20 cellular contexts compared by ENCODE assay signal in the genomic region with DNA sequence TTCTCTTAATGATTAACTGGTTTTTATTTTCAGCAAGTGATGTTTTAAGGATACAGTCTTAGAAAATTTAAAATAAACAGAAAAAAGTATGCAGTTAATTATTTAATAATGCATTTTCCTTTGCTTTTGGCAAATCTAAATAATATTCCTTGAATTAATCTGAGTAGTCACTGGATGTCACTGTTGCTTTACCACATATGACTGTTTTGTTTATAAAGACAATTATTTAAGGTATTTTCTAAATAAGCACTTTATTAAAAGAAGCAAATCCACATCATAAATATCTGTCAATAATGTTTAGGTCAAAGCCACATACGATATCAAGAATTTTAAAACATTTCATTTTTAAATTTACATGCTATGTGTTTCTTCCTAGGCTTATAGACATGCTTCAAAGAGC. TPM values are rescaled to one million over a fixed set of nuclear protein-coding genes. Genes with fewer than 3 reads are reported as not detected.
DNase-seq lines count a peak whose midpoint lies in the region; ATAC-seq, FAIRE-seq and TF ChIP-seq lines count a peak whose summit lies in the region.
"Had no signal": no experiment of that assay in that cellular context is flagged by ENCODE, and none has a peak within 500 bp of the region (broad histone marks: within the 10 kb centered on the region; RNA-seq: fewer than 3 reads in every experiment).

No MANE protein-coding gene starts in this region.

- TF ChIP-seq CTCF in H9 (conservative IDR thresholded peaks at IDR 0.05), result peak; percentile 31; the same call in 2 of the 3 replicates
- peak; percentile 44 for TF ChIP-seq CTCF in OCI-LY3 (IDR thresholded peaks at IDR 0.05; ENCODE audit: low read depth, low read length)
- TF ChIP-seq CTCF in endothelial cell of umbilical vein (IDR thresholded peaks at IDR 0.05; ENCODE audit: extremely low read depth in 1 of 2, insufficient read depth in 1 of 2, low read depth in 1 of 2, low read length in 2 of 2), result no peak

- H3K4ac ChIP-seq in H9 (ENCODE audit: low read depth, low read length), result no peak overlapping the region

- no peak overlapping the region for H2BK15ac ChIP-seq in H9 (ENCODE audit: low read depth, low read length)

- POLR2A ChIA-PET in endothelial cell of umbilical vein (lab: Charles Lee), result interaction anchor here (0.7 kb wide), 1 partner anchor 239 kb away, joined by 3 read pairs; no protein-coding TSS in a partner anchor

- H3K9me3 ChIP-seq in H9 (ENCODE audit: control insufficient read depth, low read depth, low read length), result no peaks in the 10 kb centered on the region
- H3K9me3 ChIP-seq in OCI-LY3 (ENCODE audit: insufficient read depth, low read length), result no peaks in the 10 kb centered on the region
- H3K9me3 ChIP-seq in endothelial cell of umbilical vein (replicated peaks; ENCODE audit: control insufficient read depth, insufficient read depth, low read length), result no peaks in the 10 kb centered on the region
- H3K9me3 ChIP-seq: lower lobe of right lung, SJCRH30 had no signal

- H3K4me2 ChIP-seq in H9 (ENCODE audit: insufficient read depth, insufficient read length, low read length) (no peak overlapping the region), OCI-LY3 (ENCODE audit: low read length) (no peak overlapping the region), endothelial cell of umbilical vein (ENCODE audit: insufficient read depth, low read length) (no peak overlapping the region)

- H3K27ac Mint-ChIP-seq in H9, result no peak overlapping the region
- H3K27ac Mint-ChIP-seq: activated CD4-positive, alpha-beta T cell treated with anti-CD3 and anti-CD28 coated beads, Interleukin-2, amount 10 ng/mL, durations not matched to agents 7 days and 5 days; activated naive CD4-positive, alpha-beta T cell treated with anti-CD3 and anti-CD28 coated beads for 36 hours; naive thymus-derived CD8-positive, alpha-beta T cell had no signal

- H3K9ac ChIP-seq in H9 (ENCODE audit: extremely low read depth, insufficient read length, low read length), result no peak overlapping the region
- no peak overlapping the region for H3K9ac ChIP-seq in OCI-LY3 (ENCODE audit: low read length)
- H3K9ac ChIP-seq in endothelial cell of umbilical vein (replicated peaks; ENCODE audit: extremely low read depth, insufficient read depth, low read length), result no peak overlapping the region

- H3K79me1 ChIP-seq in H9 (ENCODE audit: insufficient read depth, low read depth, low read length, poor library complexity, severe bottlenecking), result no peaks in the 10 kb centered on the region

- H3K9me1 ChIP-seq in endothelial cell of umbilical vein (replicated peaks; ENCODE audit: control insufficient read depth, extremely low read depth, insufficient read depth, low read length), result no peaks in the 10 kb centered on the region

- BruUV-seq in endothelial cell of umbilical vein (replicated peaks; lab: Mats Ljungman, UMichigan), result no TSS peak

- H2BK120ac ChIP-seq in H9 (ENCODE audit: low read depth, low read length, poor library complexity, severe bottlenecking), result no peak overlapping the region

- H3K79me2 ChIP-seq in H9 (ENCODE audit: insufficient read depth, low read length) (no peaks in the 10 kb centered on the region), OCI-LY3 (ENCODE audit: low read length) (no peaks in the 10 kb centered on the region), endothelial cell of umbilical vein (ENCODE audit: control insufficient read depth, insufficient read depth, low read length) (no peaks in the 10 kb centered on the region)

- no peak overlapping the region for H2BK20ac ChIP-seq in H9 (ENCODE audit: low read depth, low read length, poor library complexity, severe bottlenecking)

- H3K27me3 ChIP-seq in H9 (ENCODE audit: insufficient read depth, low read length), result no peaks in the 10 kb centered on the region
- no peaks in the 10 kb centered on the region for H3K27me3 ChIP-seq in OCI-LY3 (ENCODE audit: low read depth, low read length)
- no peaks in the 10 kb centered on the region for H3K27me3 ChIP-seq in endothelial cell of umbilical vein (ENCODE audit: control insufficient read depth in 2 of 2, insufficient read depth in 2 of 2, low read length in 2 of 2)
- H3K27me3 ChIP-seq: SJCRH30 had no signal

- no peak overlapping the region for H3K4me3 ChIP-seq in OCI-LY3 (ENCODE audit: low read length)
- H3K4me3 ChIP-seq in endothelial cell of umbilical vein (replicated peaks in 1 of 3; ENCODE audit: insufficient read depth in 1 of 3, low read depth in 1 of 3, low read length in 3 of 3), result no peak overlapping the region
- H3K4me3 ChIP-seq: lower lobe of right lung, SJCRH30 had no signal

- peaks cover 0 to 7% (median 0%) of the 10 kb centered on the region in 3 experiments; a peak in 4 of 7 replicates for H3K36me3 Mint-ChIP-seq in H9 (ENCODE audit: insufficient read depth in 1 of 3, low read depth in 3 of 3)
- H3K36me3 Mint-ChIP-seq: naive thymus-derived CD8-positive, alpha-beta T cell had no signal

- H4K8ac ChIP-seq in H9 (replicated peaks; ENCODE audit: insufficient read length, low read depth, low read length), result no peak overlapping the region

- intact Hi-C loops in endothelial cell of umbilical vein (cut with micrococcal nuclease) (loop anchor here (1.0 to 5.0 kb wide), 2 partner anchors 248 to 918 kb away; no protein-coding TSS in a partner anchor), left cardiac atrium (cut with DNase I) (no loop called here)

- no peak overlapping the region for H3K23ac ChIP-seq in H9 (ENCODE audit: insufficient read length, low read depth, low read length)

- H3K4me1 Mint-ChIP-seq in H9, result peaks cover 5 to 6% of the 10 kb centered on the region in 2 experiments
- H3K4me1 Mint-ChIP-seq: activated CD4-positive, alpha-beta T cell treated with anti-CD3 and anti-CD28 coated beads, Interleukin-2, amount 10 ng/mL, durations not matched to agents 7 days and 5 days; naive thymus-derived CD8-positive, alpha-beta T cell had no signal

- FAIRE-seq in endothelial cell of umbilical vein (lab: Jason Lieb, UNC), result no peak
- FAIRE-seq: H1 had no signal

- H3K14ac ChIP-seq in H9 (ENCODE audit: insufficient read depth, low read length), result no peak overlapping the region

- DNase-seq in H9, result no peak
- DNase-seq in endothelial cell of umbilical vein (ENCODE audit: low read depth, low spot score), result peak; percentile 44
- DNase-seq in pons (ENCODE audit: low spot score), result peak; percentile 13
- DNase-seq in NCI-H2196 treated with DMSO at 0.1 percent for 48 hours (lab: John Stamatoyannopoulos, UW; ENCODE audit: unreplicated experiment), result no peak
- DNase-seq in left cardiac atrium, result no peak
- DNase-seq: activated CD4-positive, alpha-beta T cell treated with anti-CD3 and anti-CD28 coated beads, Interleukin-2, amount 10 ng/mL, durations not matched to agents 7 days and 5 days; activated naive CD4-positive, alpha-beta T cell treated with anti-CD3 and anti-CD28 coated beads for 36 hours; C1 segment of cervical spinal cord; DMS79; effector CD8-positive, alpha-beta T cell; foreskin melanocyte; lower lobe of right lung; naive thymus-derived CD8-positive, alpha-beta T cell; NCI-H1436 treated with DMSO at 0.1 percent for 48 hours; NCI-H226; SJCRH30; stimulated activated CD4-positive, alpha-beta T cell treated with anti-CD3 and anti-CD28 coated beads, Interleukin-1b, Interleukin-23, amount 100 ng/mL, for 48 hours had no signal

- H3K27ac ChIP-seq in H9 (ENCODE audit: insufficient read length, low read depth, low read length) (no peak overlapping the region), OCI-LY3 (ENCODE audit: low read length) (no peak overlapping the region), endothelial cell of umbilical vein (ENCODE audit: insufficient read depth, low read depth, low read length) (no peak overlapping the region)
- H3K27ac ChIP-seq: lower lobe of right lung, SJCRH30 had no signal

- H4K20me1 ChIP-seq in H9 (ENCODE audit: control insufficient read depth, insufficient read depth, insufficient read length), result no peaks in the 10 kb centered on the region
- H4K20me1 ChIP-seq in OCI-LY3 (ENCODE audit: insufficient read depth, low read length), result no peaks in the 10 kb centered on the region
- no peaks in the 10 kb centered on the region for H4K20me1 ChIP-seq in endothelial cell of umbilical vein (replicated peaks; ENCODE audit: control insufficient read depth, extremely low read depth, insufficient read depth, low read length)

- no peak overlapping the region for H3K4me3 Mint-ChIP-seq in H9
- H3K4me3 Mint-ChIP-seq: activated CD4-positive, alpha-beta T cell treated with anti-CD3 and anti-CD28 coated beads, Interleukin-2, amount 10 ng/mL, durations not matched to agents 7 days and 5 days; activated naive CD4-positive, alpha-beta T cell treated with anti-CD3 and anti-CD28 coated beads for 36 hours; naive thymus-derived CD8-positive, alpha-beta T cell had no signal

- H2AK5ac ChIP-seq in H9 (ENCODE audit: insufficient read length, low read length), result no peak overlapping the region

- no peak overlapping the region for H2AFZ ChIP-seq in H9 (ENCODE audit: low read length)
- H2AFZ ChIP-seq in OCI-LY3 (ENCODE audit: low read depth, low read length), result no peak overlapping the region
- H2AFZ ChIP-seq in endothelial cell of umbilical vein (ENCODE audit: low read depth, low read length), result no peak overlapping the region

- no peak overlapping the region for H2BK12ac ChIP-seq in H9 (ENCODE audit: insufficient read length, low read depth, low read length)

- H3K9me3 Mint-ChIP-seq in H9, result peaks cover 0 to 7% of the 10 kb centered on the region in 2 experiments; a peak in 3 of 5 replicates
- H3K9me3 Mint-ChIP-seq: activated CD4-positive, alpha-beta T cell treated with anti-CD3 and anti-CD28 coated beads, Interleukin-2, amount 10 ng/mL, durations not matched to agents 7 days and 5 days had no signal

- H3K56ac ChIP-seq in H9 (ENCODE audit: insufficient read length, low read depth, low read length), result no peak overlapping the region

- no peak for ATAC-seq in left cardiac atrium
- no peak for ATAC-seq in HG02938 (IDR thresholded peaks at IDR 0.05; ENCODE audit: unreplicated experiment)
- ATAC-seq: lower lobe of right lung; naive thymus-derived CD8-positive, alpha-beta T cell had no signal

- dilution Hi-C loops in endothelial cell of umbilical vein (cut with MboI; ENCODE audit: extremely low pct_ligation_motif_present, low sequenced_read_pairs), result no loop called here

- H3K4me1 ChIP-seq in H9 (ENCODE audit: insufficient read depth, low read length) (no peaks in the 10 kb centered on the region; the same call in 1 of the 2 replicates), OCI-LY3 (ENCODE audit: low read length) (no peaks in the 10 kb centered on the region), endothelial cell of umbilical vein (ENCODE audit: control insufficient read depth, extremely low read depth, insufficient read depth, low read length) (no peaks in the 10 kb centered on the region)
- H3K4me1 ChIP-seq: lower lobe of right lung, SJCRH30 had no signal

- TF ChIP-seq POLR2A in endothelial cell of umbilical vein (IDR thresholded peaks at IDR 0.05; ENCODE audit: low read depth, low read length), result no peak

- WGBS in H9 (ENCODE audit: extremely low coverage, insufficient read length, low lambda C conversion rate), result no CpG with 5 or more reads among the region's 1 CpG

- H3K18ac ChIP-seq in H9 (ENCODE audit: insufficient read length, low read depth, low read length), result no peak overlapping the region

- no peaks in the 10 kb centered on the region for H3K23me2 ChIP-seq in H9 (ENCODE audit: insufficient read length, low read depth, low read length, poor library complexity, severe bottlenecking)

- no peak overlapping the region for H3T11ph ChIP-seq in H9 (ENCODE audit: low read length)

- H3K36me3 ChIP-seq in OCI-LY3 (replicated peaks; ENCODE audit: low read depth, low read length), result no peaks in the 10 kb centered on the region
- no peaks in the 10 kb centered on the region for H3K36me3 ChIP-seq in endothelial cell of umbilical vein (ENCODE audit: control insufficient read depth in 2 of 2, extremely low read depth in 1 of 2, insufficient read depth in 2 of 2, low read length in 2 of 2)
- H3K36me3 ChIP-seq: lower lobe of right lung, SJCRH30 had no signal

- no peak overlapping the region for H4K5ac ChIP-seq in H9 (ENCODE audit: insufficient read length, low read depth, low read length)

- H4K91ac ChIP-seq in H9 (ENCODE audit: insufficient read length, low read depth, low read length), result no peak overlapping the region

- H2BK5ac ChIP-seq in H9 (ENCODE audit: insufficient read length, low read length), result no peak overlapping the region

- CTCF ChIA-PET in endothelial cell of umbilical vein (lab: Charles Lee), result interaction anchor here (0.7 to 3.6 kb wide), 10 partner anchors 10 to 920 kb away, joined by 3 to 27 read pairs (median 8); no protein-coding TSS in a partner anchor

- peaks cover 2% of the 10 kb centered on the region; the same call in 1 of the 2 replicates for H3K27me3 Mint-ChIP-seq in H9 (ENCODE audit: low read depth)

RNA-seq across cellular contexts. Expression of a gene that starts 40.6 kb away (rescaled TPM):
- 5.7 and 5.8 TPM in 2 replicates for total RNA-seq in H9 (2021)
- 266 and 286 TPM in 2 replicates for total RNA-seq in endothelial cell of umbilical vein
- 138 and 177 TPM in 2 replicates for polyA plus RNA-seq in endothelial cell of umbilical vein
- 185 and 186 TPM in 2 replicates for polyA plus RNA-seq in endothelial cell of umbilical vein (2011; cell fraction: cytosol; rRNA removed)
- polyA plus RNA-seq in endothelial cell of umbilical vein (2011; cell fraction: nucleus; rRNA removed), result 210 and 230 TPM in 2 replicates
- polyA plus RNA-seq in endothelial cell of umbilical vein (2012), result 245 and 277 TPM in 2 replicates
- polyA minus RNA-seq in endothelial cell of umbilical vein, result 332 and 378 TPM in 2 replicates
- 21.1 TPM for polyA minus RNA-seq in endothelial cell of umbilical vein (2011; cell fraction: cytosol; rRNA and poly(A)+ RNA removed)
- polyA minus RNA-seq in endothelial cell of umbilical vein (2011; cell fraction: nucleus; rRNA and poly(A)+ RNA removed), result 645 and 1,049 TPM in 2 replicates
- total RNA-seq in left cardiac atrium, result 10 to 100 TPM; 42.7 to 68.6 TPM
- total RNA-seq: activated CD4-positive, alpha-beta T cell treated with anti-CD3 and anti-CD28 coated beads, Interleukin-2, amount 10 ng/mL, durations not matched to agents 7 days and 5 days; activated naive CD4-positive, alpha-beta T cell treated with anti-CD3 and anti-CD28 coated beads for 36 hours; naive thymus-derived CD8-positive, alpha-beta T cell had no signal
- polyA plus RNA-seq: naive thymus-derived CD8-positive, alpha-beta T cell had no signal

Comparison
In these comparisons a context has a peak if more than half of its experiments do, and no peak if none do; other contexts are left out.
1. DNase-seq: peak in endothelial cell of umbilical vein (single experiment) and pons (single experiment); none in H9 (single experiment), NCI-H2196 treated with DMSO at 0.1 percent for 48 hours (single experiment) and left cardiac atrium (single experiment).
2. CTCF ChIP-seq: peak in H9 (single experiment) and OCI-LY3 (single experiment); none in endothelial cell of umbilical vein (0 of 2).